8 cellular contexts compared by ENCODE assay signal in genomic region chr11:18171377-18172000, GRCh38. TPM values are rescaled to one million over a fixed set of nuclear protein-coding genes. Genes with fewer than 3 reads are reported as not detected.
A peak's percentile ranks its signal among the peaks of the same experiment; 100 is the strongest.
DNase-seq lines count a peak whose midpoint lies in the region; ATAC-seq, FAIRE-seq and TF ChIP-seq lines count a peak whose summit lies in the region.

No MANE protein-coding gene starts in this region.

- H2AFZ ChIP-seq in keratinocyte (ENCODE audit: control insufficient read depth, low read length): no peak overlapping the region

- H3K9me2 ChIP-seq in DOHH2 (replicated peaks; ENCODE audit: control insufficient read depth, low read length): no peaks in the 10 kb centered on the region

- H3K9me3 ChIP-seq in DOHH2 (ENCODE audit: control insufficient read depth, insufficient read depth, low read length) (no peaks in the 10 kb centered on the region), keratinocyte (ENCODE audit: control insufficient read depth, low read depth, low read length) (no peaks in the 10 kb centered on the region)

- H3K27ac ChIP-seq in DOHH2 (ENCODE audit: low read depth, low read length) (no peak overlapping the region), keratinocyte (ENCODE audit: control insufficient read depth, insufficient read depth, low read length) (no peak overlapping the region)

- H3K79me2 ChIP-seq in DOHH2 (ENCODE audit: control insufficient read depth, low read length): no peaks in the 10 kb centered on the region
- no peaks in the 10 kb centered on the region for H3K79me2 ChIP-seq in keratinocyte (ENCODE audit: control insufficient read depth, insufficient read depth, low read length)

- H3K4me1 ChIP-seq in DOHH2 (ENCODE audit: control insufficient read depth, low read length) (no peaks in the 10 kb centered on the region), keratinocyte (ENCODE audit: control insufficient read depth, extremely low read depth, insufficient read depth, low read length) (peaks cover 8% of the 10 kb centered on the region)

- H3K36me3 ChIP-seq in DOHH2 (ENCODE audit: control insufficient read depth, low read length) (no peaks in the 10 kb centered on the region), keratinocyte (ENCODE audit: control insufficient read depth in 2 of 2, extremely low read depth in 1 of 2, insufficient read depth in 2 of 2, low read length in 2 of 2) (no peaks in the 10 kb centered on the region)

- TF ChIP-seq CTCF in DOHH2 (IDR thresholded peaks at IDR 0.05; ENCODE audit: low read depth, low read length, poor library complexity, severe bottlenecking) (peak; percentile 63), keratinocyte (optimal IDR thresholded peaks at IDR 0.05 in 1 of 3, IDR thresholded peaks at IDR 0.05 in 1 of 3, conservative IDR thresholded peaks at IDR 0.05 in 1 of 3; ENCODE audit: extremely low read depth in 1 of 3, insufficient read depth in 2 of 3, low read length in 3 of 3) (peak; percentile 64 to 80 (median 68))

- H3K4me2 ChIP-seq in DOHH2 (ENCODE audit: low read length) (no peak overlapping the region), keratinocyte (ENCODE audit: control insufficient read depth, extremely low read depth, insufficient read depth, low read depth, low read length) (no peak overlapping the region)

- no peak overlapping the region for H3K9ac ChIP-seq in keratinocyte (ENCODE audit: control insufficient read depth, extremely low read depth, insufficient read depth, low read length)

- H3K27me3 ChIP-seq in DOHH2 (ENCODE audit: control insufficient read depth, low read length) (peaks cover 3% of the 10 kb centered on the region; the same call in 1 of the 2 replicates), keratinocyte (ENCODE audit: control insufficient read depth, extremely low read depth, insufficient read depth, low read length) (no peaks in the 10 kb centered on the region)

- no peak for FAIRE-seq in keratinocyte (lab: Jason Lieb, UNC)

- H3K4me3 ChIP-seq in DOHH2 (ENCODE audit: low read length) (no peak overlapping the region), keratinocyte (ENCODE audit: control insufficient read depth in 2 of 3, extremely low read depth in 1 of 3, insufficient read depth in 2 of 3, low read depth in 1 of 3, low read length in 3 of 3) (no peak overlapping the region)

- no peaks in the 10 kb centered on the region for H3K9me1 ChIP-seq in keratinocyte (ENCODE audit: control insufficient read depth, extremely low read depth, insufficient read depth, low read length)

- no peaks in the 10 kb centered on the region for H3F3A ChIP-seq in DOHH2 (ENCODE audit: control insufficient read depth, insufficient read depth)

- dilution Hi-C loops in keratinocyte (cut with MboI; ENCODE audit: extremely low pct_ligation_motif_present, low sequenced_read_pairs): no loop called here

- peak; percentile 11 for DNase-seq in SK-N-DZ (ENCODE audit: low spot score)
- no peak for DNase-seq in keratinocyte (ENCODE audit: low read depth, low spot score)
- DNase-seq in NCI-H2029 (lab: John Stamatoyannopoulos, UW): no peak
- DNase-seq in germinal center (ENCODE audit: low spot score): no peak
- no peak for DNase-seq in NOMO-1 treated with dmso at 0.1 percent for 144 hours (lab: John Stamatoyannopoulos, UW; ENCODE audit: unreplicated experiment)

- H4K20me1 ChIP-seq in DOHH2 (ENCODE audit: control insufficient read depth, insufficient read depth, low read depth, low read length) (no peaks in the 10 kb centered on the region), keratinocyte (ENCODE audit: control insufficient read depth, extremely low read depth, insufficient read depth, low read length) (no peaks in the 10 kb centered on the region)

- ATAC-seq in HG03066 (IDR thresholded peaks at IDR 0.05; ENCODE audit: low read depth, unreplicated experiment): peak; percentile 50
- no peak for ATAC-seq in GM18502 (IDR thresholded peaks at IDR 0.05; ENCODE audit: poor library complexity, unreplicated experiment)

RNA-seq across cellular contexts. Expression of gene MRGPRX4, which starts 1.1 kb away (rescaled TPM):
- not detected in 2 replicates for polyA plus RNA-seq in SK-N-DZ (2014; cell fraction: cytosol; rRNA removed)
- polyA plus RNA-seq in SK-N-DZ (2014; cell fraction: nucleus; rRNA removed): not detected in 2 replicates
- polyA plus RNA-seq in keratinocyte: 0.05 to 0.18 TPM (median 0.08 TPM) in 3 replicates
- polyA plus RNA-seq in keratinocyte (2011; ENCODE audit: low read depth): not detected
- 0.16 TPM in 2 replicates for polyA plus RNA-seq in keratinocyte (2011; cell fraction: cytosol; rRNA removed)
- polyA plus RNA-seq in keratinocyte (2011; cell fraction: nucleus; rRNA removed): 0.48 and 0.63 TPM in 2 replicates
- 0.15 TPM in 1 of 2 replicates, not detected in the other for polyA plus RNA-seq in keratinocyte (2012; ENCODE audit: low replicate concordance)
- polyA minus RNA-seq in keratinocyte: 0.36 to 0.67 TPM in 2 of 3 replicates, not detected in the other
- polyA minus RNA-seq in keratinocyte (2011; cell fraction: cytosol; rRNA and poly(A)+ RNA removed): not detected
- not detected in 2 replicates for polyA minus RNA-seq in keratinocyte (2011; cell fraction: nucleus; rRNA and poly(A)+ RNA removed)

RNA-seq across cellular contexts. Expression of gene MRGPRX3, which starts 39.1 kb away (rescaled TPM):
- polyA plus RNA-seq in SK-N-DZ (2014; cell fraction: cytosol; rRNA removed): not detected in 2 replicates
- not detected in 2 replicates for polyA plus RNA-seq in SK-N-DZ (2014; cell fraction: nucleus; rRNA removed)
- polyA plus RNA-seq in keratinocyte: 2.9 to 5.2 TPM (median 3.1 TPM) in 3 replicates
- 0.64 TPM for polyA plus RNA-seq in keratinocyte (2011; ENCODE audit: low read depth)
- 2.0 and 2.2 TPM in 2 replicates for polyA plus RNA-seq in keratinocyte (2011; cell fraction: cytosol; rRNA removed)
- 9.5 and 11.5 TPM in 2 replicates for polyA plus RNA-seq in keratinocyte (2011; cell fraction: nucleus; rRNA removed)
- 0.23 and 2.2 TPM in 2 replicates for polyA plus RNA-seq in keratinocyte (2012; ENCODE audit: low replicate concordance)
- 1.9 to 8.7 TPM (median 4.0 TPM) in 3 replicates for polyA minus RNA-seq in keratinocyte
- polyA minus RNA-seq in keratinocyte (2011; cell fraction: cytosol; rRNA and poly(A)+ RNA removed): 4.2 TPM
- polyA minus RNA-seq in keratinocyte (2011; cell fraction: nucleus; rRNA and poly(A)+ RNA removed): 3.9 and 9.1 TPM in 2 replicates
